Comparison of ENCODE assay signal across 8 cellular contexts in the genomic region with DNA sequence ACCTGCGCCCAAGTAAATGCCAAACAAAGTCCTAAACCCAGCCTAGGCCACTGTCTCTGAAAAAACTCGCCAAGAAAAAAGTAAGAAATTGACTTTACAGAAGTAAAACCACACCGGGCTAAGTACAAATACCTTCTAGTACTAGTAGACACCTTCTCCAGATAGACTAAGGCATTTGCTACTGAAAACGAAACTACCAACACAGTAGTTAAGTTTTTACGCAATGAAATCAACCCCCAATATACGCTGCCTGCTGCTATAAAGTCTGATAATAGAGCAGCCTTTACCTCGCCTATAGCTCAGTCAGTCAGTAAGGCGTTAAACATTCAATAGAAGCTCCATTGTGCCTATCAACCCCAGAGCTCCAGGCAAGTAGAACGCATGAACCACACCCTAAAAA.
DNase-seq lines count a peak whose midpoint lies in the region; ATAC-seq and TF ChIP-seq lines count a peak whose summit lies in the region.
"Not testable (repeated sequence)": the region's sequence is repeated elsewhere in the genome, so short reads cannot be mapped to it uniquely, and the experiment has no call there.

No MANE protein-coding gene starts in this region.

- not testable (repeated sequence) for TF ChIP-seq CTCF in CD4-positive, alpha-beta T cell (IDR thresholded peaks at IDR 0.05); H9 (conservative IDR thresholded peaks at IDR 0.05)

- not testable (repeated sequence) for H2AFZ ChIP-seq in H9 (ENCODE audit: low read length)

- H3K4me1 ChIP-seq in H9 (ENCODE audit: insufficient read depth, low read length) = not testable (repeated sequence)

- H3K27ac Mint-ChIP-seq in CD4-positive, alpha-beta T cell = peak overlapping the region; percentile 63
- peak overlapping the region in 2 of 3 experiments; percentile 59 to 86; a peak in 2 of 7 replicates for H3K27ac Mint-ChIP-seq in H9
- peak overlapping the region; percentile 44 for H3K27ac Mint-ChIP-seq in activated CD4-positive, alpha-beta memory T cell treated with anti-CD3 and anti-CD28 coated beads for 36 hours
- peak overlapping the region; percentile 94 for H3K27ac Mint-ChIP-seq in activated T-helper 17 cell treated with anti-CD3 and anti-CD28 coated beads, Interleukin-2, amount 50 U/mL, for 72 hours
- peak overlapping the region; percentile 96 to 100 for H3K27ac Mint-ChIP-seq in effector memory CD8-positive, alpha-beta T cell
- peak overlapping the region in 1 of 2 donors; percentile 7 for H3K27ac Mint-ChIP-seq in natural killer cell treated with Interleukin-12 subunit alpha and Interleukin-12 subunit beta and Interleukin-15 and Interleukin-18, amount 100 ng/mL, for 72 hours
- peak overlapping the region; percentile 27 for H3K27ac Mint-ChIP-seq in stimulated activated memory B cell treated with anti-CD40 and anti-IgM and Interleukin-4, amounts not matched to agents 10 μg/mL and 1 μg/mL and 100 μg/mL, for 72 hours

- not testable (repeated sequence) for H3K23me2 ChIP-seq in H9 (ENCODE audit: insufficient read length, low read depth, low read length, poor library complexity, severe bottlenecking)

- no CpG with 5 or more reads among the region's 9 CpGs for WGBS in H9 (ENCODE audit: extremely low coverage, insufficient read length, low lambda C conversion rate)

- H3K14ac ChIP-seq in H9 (ENCODE audit: insufficient read depth, low read length) = not testable (repeated sequence)

- intact Hi-C loops in CD4-positive, alpha-beta T cell (cut with DNase I, micrococcal nuclease); activated CD4-positive, alpha-beta memory T cell treated with anti-CD3 and anti-CD28 coated beads for 36 hours (cut with micrococcal nuclease): not testable (repeated sequence)

- H4K20me1 ChIP-seq in H9 (ENCODE audit: control insufficient read depth, insufficient read depth, insufficient read length) = not testable (repeated sequence)

- H3K27me3 Mint-ChIP-seq in CD4-positive, alpha-beta T cell; H9 (ENCODE audit: low read depth); activated CD4-positive, alpha-beta memory T cell treated with anti-CD3 and anti-CD28 coated beads for 36 hours; activated T-helper 17 cell treated with anti-CD3 and anti-CD28 coated beads, Interleukin-2, amount 50 U/mL, for 72 hours; effector memory CD8-positive, alpha-beta T cell; natural killer cell treated with Interleukin-12 subunit alpha and Interleukin-12 subunit beta and Interleukin-15 and Interleukin-18, amount 100 ng/mL, for 72 hours; stimulated activated memory B cell treated with anti-CD40 and anti-IgM and Interleukin-4, amounts not matched to agents 10 μg/mL and 1 μg/mL and 100 μg/mL, for 72 hours: not testable (repeated sequence)

- not testable (repeated sequence) for DNase-seq in CD4-positive, alpha-beta T cell; H9; activated CD4-positive, alpha-beta memory T cell treated with anti-CD3 and anti-CD28 coated beads for 36 hours; natural killer cell treated with Interleukin-12 subunit alpha and Interleukin-12 subunit beta and Interleukin-15 and Interleukin-18, amount 100 ng/mL, for 72 hours (ENCODE audit: low spot score)
- peak; percentile 48 for DNase-seq in RPMI8226
- peak in 1 of 3 experiments; percentile 42 for DNase-seq in effector memory CD8-positive, alpha-beta T cell

- H3K79me2 ChIP-seq in H9 (ENCODE audit: insufficient read depth, low read length) = not testable (repeated sequence)

- not testable (repeated sequence) for H4K5ac ChIP-seq in H9 (ENCODE audit: insufficient read length, low read depth, low read length)

- not testable (repeated sequence) for H2BK120ac ChIP-seq in H9 (ENCODE audit: low read depth, low read length, poor library complexity, severe bottlenecking)

- not testable (repeated sequence) for H3K9ac ChIP-seq in H9 (ENCODE audit: extremely low read depth, insufficient read length, low read length)

- H3K9me3 ChIP-seq in CD4-positive, alpha-beta T cell (ENCODE audit: control insufficient read depth, low read length); H9 (ENCODE audit: control insufficient read depth, low read depth, low read length): not testable (repeated sequence)

- not testable (repeated sequence) for ATAC-seq in CD4-positive, alpha-beta T cell (ENCODE audit: poor library complexity); activated T-helper 17 cell treated with anti-CD3 and anti-CD28 coated beads, Interleukin-2, amount 50 U/mL, for 72 hours (replicated peaks); effector memory CD8-positive, alpha-beta T cell (replicated peaks); natural killer cell treated with Interleukin-12 subunit alpha and Interleukin-12 subunit beta and Interleukin-15 and Interleukin-18, amount 100 ng/mL, for 72 hours; stimulated activated memory B cell treated with anti-CD40 and anti-IgM and Interleukin-4, amounts not matched to agents 10 μg/mL and 1 μg/mL and 100 μg/mL, for 72 hours

- peak overlapping the region; percentile 68 for H3K4me3 Mint-ChIP-seq in CD4-positive, alpha-beta T cell
- H3K4me3 Mint-ChIP-seq in H9; stimulated activated memory B cell treated with anti-CD40 and anti-IgM and Interleukin-4, amounts not matched to agents 10 μg/mL and 1 μg/mL and 100 μg/mL, for 72 hours: not testable (repeated sequence)
- H3K4me3 Mint-ChIP-seq in activated CD4-positive, alpha-beta memory T cell treated with anti-CD3 and anti-CD28 coated beads for 36 hours = peak overlapping the region; percentile 60
- peak overlapping the region; percentile 77 for H3K4me3 Mint-ChIP-seq in activated T-helper 17 cell treated with anti-CD3 and anti-CD28 coated beads, Interleukin-2, amount 50 U/mL, for 72 hours
- peak overlapping the region; percentile 70 to 93 for H3K4me3 Mint-ChIP-seq in effector memory CD8-positive, alpha-beta T cell
- H3K4me3 Mint-ChIP-seq in natural killer cell treated with Interleukin-12 subunit alpha and Interleukin-12 subunit beta and Interleukin-15 and Interleukin-18, amount 100 ng/mL, for 72 hours = peak overlapping the region; percentile 51

- not testable (repeated sequence) for H3K4ac ChIP-seq in H9 (ENCODE audit: low read depth, low read length)

- not testable (repeated sequence) for H3K4me1 Mint-ChIP-seq in CD4-positive, alpha-beta T cell (ENCODE audit: low read depth); activated CD4-positive, alpha-beta memory T cell treated with anti-CD3 and anti-CD28 coated beads for 36 hours (ENCODE audit: low read depth); natural killer cell treated with Interleukin-12 subunit alpha and Interleukin-12 subunit beta and Interleukin-15 and Interleukin-18, amount 100 ng/mL, for 72 hours (ENCODE audit: low read depth in 2 of 2)
- H3K4me1 Mint-ChIP-seq in H9 = peaks cover 33 to 45% of the 10 kb centered on the region in 2 experiments
- peaks cover 11% of the 10 kb centered on the region for H3K4me1 Mint-ChIP-seq in activated T-helper 17 cell treated with anti-CD3 and anti-CD28 coated beads, Interleukin-2, amount 50 U/mL, for 72 hours
- H3K4me1 Mint-ChIP-seq in effector memory CD8-positive, alpha-beta T cell (ENCODE audit: low read depth in 2 of 2) = peaks cover 13 to 29% of the 10 kb centered on the region in 2 donors
- H3K4me1 Mint-ChIP-seq in stimulated activated memory B cell treated with anti-CD40 and anti-IgM and Interleukin-4, amounts not matched to agents 10 μg/mL and 1 μg/mL and 100 μg/mL, for 72 hours = peaks cover 13% of the 10 kb centered on the region

- not testable (repeated sequence) for H3K56ac ChIP-seq in H9 (ENCODE audit: insufficient read length, low read depth, low read length)

- H4K8ac ChIP-seq in H9 (replicated peaks; ENCODE audit: insufficient read length, low read depth, low read length) = not testable (repeated sequence)

- H2BK15ac ChIP-seq in H9 (ENCODE audit: low read depth, low read length) = not testable (repeated sequence)

- H3K79me1 ChIP-seq in H9 (ENCODE audit: insufficient read depth, low read depth, low read length, poor library complexity, severe bottlenecking) = not testable (repeated sequence)

- H3T11ph ChIP-seq in H9 (ENCODE audit: low read length) = not testable (repeated sequence)

- CTCF ChIA-PET in CD4-positive, alpha-beta T cell (lab: Charles Lee) = not testable (repeated sequence)
- CTCF ChIA-PET in activated CD4-positive, alpha-beta memory T cell treated with anti-CD3 and anti-CD28 coated beads for 36 hours (lab: Charles Lee) = interaction anchor here (1.0 kb wide), 1 partner anchor 70 kb away, joined by 3 read pairs; no protein-coding TSS in a partner anchor

- H3K9me3 Mint-ChIP-seq in CD4-positive, alpha-beta T cell; H9; activated CD4-positive, alpha-beta memory T cell treated with anti-CD3 and anti-CD28 coated beads for 36 hours; activated T-helper 17 cell treated with anti-CD3 and anti-CD28 coated beads, Interleukin-2, amount 50 U/mL, for 72 hours; effector memory CD8-positive, alpha-beta T cell; natural killer cell treated with Interleukin-12 subunit alpha and Interleukin-12 subunit beta and Interleukin-15 and Interleukin-18, amount 100 ng/mL, for 72 hours; stimulated activated memory B cell treated with anti-CD40 and anti-IgM and Interleukin-4, amounts not matched to agents 10 μg/mL and 1 μg/mL and 100 μg/mL, for 72 hours: not testable (repeated sequence)

- H4K91ac ChIP-seq in H9 (ENCODE audit: insufficient read length, low read depth, low read length) = not testable (repeated sequence)

- H2BK12ac ChIP-seq in H9 (ENCODE audit: insufficient read length, low read depth, low read length) = not testable (repeated sequence)

- not testable (repeated sequence) for H3K4me2 ChIP-seq in H9 (ENCODE audit: insufficient read depth, insufficient read length, low read length)

- H2BK5ac ChIP-seq in H9 (ENCODE audit: insufficient read length, low read length) = not testable (repeated sequence)

- POLR2A ChIA-PET in CD4-positive, alpha-beta T cell (lab: Charles Lee); activated CD4-positive, alpha-beta memory T cell treated with anti-CD3 and anti-CD28 coated beads for 36 hours (lab: Charles Lee): not testable (repeated sequence)

- H3K36me3 Mint-ChIP-seq in CD4-positive, alpha-beta T cell (ENCODE audit: low read depth); H9 (ENCODE audit: insufficient read depth in 1 of 3, low read depth in 3 of 3); activated CD4-positive, alpha-beta memory T cell treated with anti-CD3 and anti-CD28 coated beads for 36 hours; activated T-helper 17 cell treated with anti-CD3 and anti-CD28 coated beads, Interleukin-2, amount 50 U/mL, for 72 hours (ENCODE audit: low read depth); effector memory CD8-positive, alpha-beta T cell (ENCODE audit: insufficient read depth); natural killer cell treated with Interleukin-12 subunit alpha and Interleukin-12 subunit beta and Interleukin-15 and Interleukin-18, amount 100 ng/mL, for 72 hours; stimulated activated memory B cell treated with anti-CD40 and anti-IgM and Interleukin-4, amounts not matched to agents 10 μg/mL and 1 μg/mL and 100 μg/mL, for 72 hours: not testable (repeated sequence)

- H3K27ac ChIP-seq in CD4-positive, alpha-beta T cell (ENCODE audit: low read depth, low read length); H9 (ENCODE audit: insufficient read length, low read depth, low read length): not testable (repeated sequence)

- not testable (repeated sequence) for H2AK5ac ChIP-seq in H9 (ENCODE audit: insufficient read length, low read length)

- not testable (repeated sequence) for H2BK20ac ChIP-seq in H9 (ENCODE audit: low read depth, low read length, poor library complexity, severe bottlenecking)

- H3K23ac ChIP-seq in H9 (ENCODE audit: insufficient read length, low read depth, low read length) = not testable (repeated sequence)

- not testable (repeated sequence) for H3K27me3 ChIP-seq in CD4-positive, alpha-beta T cell (ENCODE audit: control insufficient read depth, insufficient read depth, low read length); H9 (ENCODE audit: insufficient read depth, low read length)

- not testable (repeated sequence) for H3K18ac ChIP-seq in H9 (ENCODE audit: insufficient read length, low read depth, low read length)
